ENCODE assay signal across 2 cellular contexts in the genomic region with DNA sequence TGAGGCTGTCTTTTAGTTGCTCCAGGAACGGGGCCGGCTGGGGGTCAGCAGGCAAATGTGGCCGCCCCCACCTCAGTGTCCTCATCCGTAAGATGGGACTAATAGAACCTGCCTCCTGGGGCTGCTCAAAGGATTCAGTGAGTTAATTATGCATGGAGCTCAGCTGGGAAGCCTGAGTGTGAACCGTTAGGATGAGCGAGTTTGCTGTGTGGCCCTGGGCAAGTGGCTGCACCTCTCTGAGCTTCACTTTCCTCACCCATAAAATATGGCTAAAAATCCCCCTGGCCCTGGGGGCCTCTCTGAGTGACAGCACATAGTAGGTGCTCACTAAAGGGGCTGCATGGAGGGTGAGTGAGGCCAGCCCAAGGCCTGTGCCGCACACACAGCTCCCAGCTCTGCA.
A peak's percentile ranks its signal among the peaks of the same experiment; 100 is the strongest.
TF ChIP-seq lines count a peak whose summit lies in the region.

No MANE protein-coding gene starts in this region.

TF ChIP-seq in A549, 52 proteins besides CTCF, POLR2A, EP300 and RAD21:
- TF ChIP-seq HOXB5 (CRISPR knock-in tag; IDR thresholded peaks at IDR 0.05) (no peak), FOSB (CRISPR knock-in tag; IDR thresholded peaks at IDR 0.05) (no peak), GATA3 (IDR thresholded peaks at IDR 0.05; ENCODE audit: borderline replicate concordance) (no peak), ZFP36 (IDR thresholded peaks at IDR 0.05; ENCODE audit: borderline replicate concordance, partially characterized antibody) (peak; percentile 76)
- TF ChIP-seq, protein P1, sequence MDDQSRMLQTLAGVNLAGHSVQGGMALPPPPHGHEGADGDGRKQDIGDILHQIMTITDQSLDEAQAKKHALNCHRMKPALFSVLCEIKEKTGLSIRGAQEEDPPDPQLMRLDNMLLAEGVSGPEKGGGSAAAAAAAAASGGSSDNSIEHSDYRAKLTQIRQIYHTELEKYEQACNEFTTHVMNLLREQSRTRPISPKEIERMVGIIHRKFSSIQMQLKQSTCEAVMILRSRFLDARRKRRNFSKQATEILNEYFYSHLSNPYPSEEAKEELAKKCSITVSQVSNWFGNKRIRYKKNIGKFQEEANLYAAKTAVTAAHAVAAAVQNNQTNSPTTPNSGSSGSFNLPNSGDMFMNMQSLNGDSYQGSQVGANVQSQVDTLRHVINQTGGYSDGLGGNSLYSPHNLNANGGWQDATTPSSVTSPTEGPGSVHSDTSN (IDR thresholded peaks at IDR 0.05): no peak
- TF ChIP-seq, protein P2, sequence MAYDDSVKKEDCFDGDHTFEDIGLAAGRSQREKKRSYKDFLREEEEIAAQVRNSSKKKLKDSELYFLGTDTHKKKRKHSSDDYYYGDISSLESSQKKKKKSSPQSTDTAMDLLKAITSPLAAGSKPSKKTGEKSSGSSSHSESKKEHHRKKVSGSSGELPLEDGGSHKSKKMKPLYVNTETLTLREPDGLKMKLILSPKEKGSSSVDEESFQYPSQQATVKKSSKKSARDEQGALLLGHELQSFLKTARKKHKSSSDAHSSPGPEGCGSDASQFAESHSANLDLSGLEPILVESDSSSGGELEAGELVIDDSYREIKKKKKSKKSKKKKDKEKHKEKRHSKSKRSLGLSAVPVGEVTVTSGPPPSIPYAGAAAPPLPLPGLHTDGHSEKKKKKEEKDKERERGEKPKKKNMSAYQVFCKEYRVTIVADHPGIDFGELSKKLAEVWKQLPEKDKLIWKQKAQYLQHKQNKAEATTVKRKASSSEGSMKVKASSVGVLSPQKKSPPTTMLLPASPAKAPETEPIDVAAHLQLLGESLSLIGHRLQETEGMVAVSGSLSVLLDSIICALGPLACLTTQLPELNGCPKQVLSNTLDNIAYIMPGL (CRISPR knock-in tag; IDR thresholded peaks at IDR 0.05; ENCODE audit: borderline replicate concordance): no peak

TF ChIP-seq in H1, 55 proteins besides CTCF, POLR2A, EP300 and RAD21:
- TF ChIP-seq RNF2 (IDR thresholded peaks at IDR 0.05; ENCODE audit: borderline replicate concordance, low read depth, low read length, missing control alignments, poor library complexity, severe bottlenecking) (no peak), KDM1A (IDR thresholded peaks at IDR 0.05; ENCODE audit: borderline replicate concordance, low read length) (peak; percentile 73; the same call in 1 of the 2 replicates)
